In the genomic region with DNA sequence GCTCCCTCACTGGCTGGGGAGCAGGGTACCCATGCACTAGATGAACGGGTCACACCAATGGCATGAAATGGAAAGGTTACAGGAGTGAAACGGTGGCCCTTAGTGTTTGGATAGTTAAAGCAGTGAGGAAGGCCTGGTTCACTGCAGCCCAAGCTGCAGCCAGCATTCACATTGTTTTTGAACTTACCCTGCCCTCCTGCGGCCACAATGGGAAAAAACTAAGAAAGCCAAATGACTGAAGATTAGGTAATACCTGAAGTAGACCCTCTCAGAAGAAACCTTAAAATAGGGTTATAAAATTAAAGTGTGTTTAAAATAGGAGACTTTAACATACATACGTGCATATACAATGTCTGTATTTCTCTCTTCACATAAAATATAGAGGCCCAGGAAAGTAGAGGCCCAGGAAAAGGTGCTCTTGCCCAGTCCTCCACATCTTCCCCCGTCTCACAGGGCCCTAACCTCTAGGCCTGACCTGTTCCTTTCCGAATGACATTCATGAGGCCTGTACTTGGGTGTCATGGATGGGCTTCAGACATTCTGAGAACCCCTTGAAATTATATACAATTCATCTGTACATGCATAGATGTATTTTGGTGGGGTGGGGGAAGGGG, we compare ENCODE assay signal across 8 cellular contexts. TPM values are rescaled to one million over a fixed set of nuclear protein-coding genes. Genes with fewer than 3 reads are reported as not detected.
DNase-seq lines count a peak whose midpoint lies in the region; ATAC-seq, FAIRE-seq and TF ChIP-seq lines count a peak whose summit lies in the region.

No MANE protein-coding gene starts in this region.

- no peak for FAIRE-seq in A549 (lab: Jason Lieb, UNC)

- CTCF ChIA-PET in A549 (lab: Yijun Ruan, JAX) = interaction anchor here (0.6 to 10.5 kb wide), 32 partner anchors 12 to 887 kb away, joined by 3 to 181 read pairs (median 5); partner anchors contain the start of genes AUP1, CCDC142, DOK1 and HTRA2

- TF ChIP-seq RAD21 in A549 (conservative IDR thresholded peaks at IDR 0.05 in 1 of 2, IDR thresholded peaks at IDR 0.05 in 1 of 2) = peak; percentile 93 to 95

- POLR2A ChIA-PET in A549 (lab: Yijun Ruan, JAX) = interaction anchor here (2.3 kb wide), 1 partner anchor 105 kb away, joined by 15 read pairs; the partner anchor contains the start of genes CCDC142 and TTC31

- peak; percentile 91 to 92 for ATAC-seq in A549
- peak; percentile 51 for ATAC-seq in GM18508 (IDR thresholded peaks at IDR 0.05; ENCODE audit: insufficient read depth, unreplicated experiment)
- ATAC-seq in HG03175 (IDR thresholded peaks at IDR 0.05; ENCODE audit: unreplicated experiment) = peak; percentile 60
- ATAC-seq in right lobe of liver = peak; percentile 97 to 98 (median 98)

- intact Hi-C loops in right lobe of liver (cut with DNase I) = no loop called here

- no peaks in the 10 kb centered on the region for H3K9me3 ChIP-seq in A549
- no peaks in the 10 kb centered on the region for H3K9me3 ChIP-seq in right lobe of liver

- H3K27me3 ChIP-seq in right lobe of liver = no peaks in the 10 kb centered on the region

- H3K4me1 ChIP-seq in A549 = peaks cover 14% of the 10 kb centered on the region
- peaks cover 0 to 4% (median 0%) of the 10 kb centered on the region in 4 donors for H3K4me1 ChIP-seq in right lobe of liver

- TF ChIP-seq EP300 in A549 (IDR thresholded peaks at IDR 0.05) = no peak

- H3K4me2 ChIP-seq in A549 = no peak overlapping the region

- H3K4me3 ChIP-seq in A549 (no peak overlapping the region), right lobe of liver (no peak overlapping the region)

- no peaks in the 10 kb centered on the region for H3K36me3 ChIP-seq in right lobe of liver

- H3K27ac ChIP-seq in A549 (no peak overlapping the region), right lobe of liver (no peak overlapping the region)

- TF ChIP-seq CTCF in A549 (IDR thresholded peaks at IDR 0.05) (peak; percentile 91), right lobe of liver (IDR thresholded peaks at IDR 0.05) (peak; percentile 64 to 76 (median 70))

- DNase-seq in A549 (ENCODE audit: low read depth in 1 of 2, low spot score in 1 of 2) = peak; percentile 77 to 82
- DNase-seq in NCI-H510A treated with DMSO at 0.1 percent for 48 hours (lab: John Stamatoyannopoulos, UW) = peak; percentile 72
- DNase-seq in activated CD4-positive, alpha-beta T cell treated with anti-CD3 and anti-CD28 coated beads for 4 hours = peak; percentile 39 to 52
- DNase-seq in dermis microvascular lymphatic vessel endothelial cell (ENCODE audit: low read depth in 2 of 2) = peak; percentile 62 to 71
- DNase-seq in right lobe of liver = peak; percentile 35 to 66 (median 58)
- DNase-seq in stimulated activated CD8-positive, alpha-beta memory T cell treated with anti-CD3 and anti-CD28 coated beads, Interleukin-15, amount 100 ng/mL, for 1 hour (ENCODE audit: low read depth) = peak; percentile 26

- TF ChIP-seq POLR2A in A549 (IDR thresholded peaks at IDR 0.05; ENCODE audit: low read length) = no peak
- no peak for TF ChIP-seq POLR2A in right lobe of liver (IDR thresholded peaks at IDR 0.05)

- WGBS in A549 (ENCODE audit: missing lambda C conversion rate) = 17% methylated on average over 6 of the region's 6 CpGs
- 13% methylated on average over 6 of the region's 6 CpGs for whole genome bisulfite sequencing in right lobe of liver (ENCODE audit: insufficient coverage, low coverage, low lambda C conversion rate, missing lambda C conversion rate)

TF ChIP-seq in A549, 52 proteins besides CTCF, POLR2A, EP300 and RAD21:
- peak; percentile 41 to 69; a peak in 3 of 4 replicates for TF ChIP-seq CEBPB (IDR thresholded peaks at IDR 0.05)
- TF ChIP-seq HEYL (CRISPR knock-in tag; IDR thresholded peaks at IDR 0.05) = no peak
- TF ChIP-seq HDAC2 (IDR thresholded peaks at IDR 0.05) = no peak
- TF ChIP-seq SMC3 (IDR thresholded peaks at IDR 0.05) = peak; percentile 81
- no peak for TF ChIP-seq ZFP36 (IDR thresholded peaks at IDR 0.05; ENCODE audit: borderline replicate concordance, partially characterized antibody)
- TF ChIP-seq GATA3 (IDR thresholded peaks at IDR 0.05; ENCODE audit: borderline replicate concordance) = no peak
- TF ChIP-seq ZSCAN20 (CRISPR knock-in tag; IDR thresholded peaks at IDR 0.05) = no peak
- TF ChIP-seq, protein P1, sequence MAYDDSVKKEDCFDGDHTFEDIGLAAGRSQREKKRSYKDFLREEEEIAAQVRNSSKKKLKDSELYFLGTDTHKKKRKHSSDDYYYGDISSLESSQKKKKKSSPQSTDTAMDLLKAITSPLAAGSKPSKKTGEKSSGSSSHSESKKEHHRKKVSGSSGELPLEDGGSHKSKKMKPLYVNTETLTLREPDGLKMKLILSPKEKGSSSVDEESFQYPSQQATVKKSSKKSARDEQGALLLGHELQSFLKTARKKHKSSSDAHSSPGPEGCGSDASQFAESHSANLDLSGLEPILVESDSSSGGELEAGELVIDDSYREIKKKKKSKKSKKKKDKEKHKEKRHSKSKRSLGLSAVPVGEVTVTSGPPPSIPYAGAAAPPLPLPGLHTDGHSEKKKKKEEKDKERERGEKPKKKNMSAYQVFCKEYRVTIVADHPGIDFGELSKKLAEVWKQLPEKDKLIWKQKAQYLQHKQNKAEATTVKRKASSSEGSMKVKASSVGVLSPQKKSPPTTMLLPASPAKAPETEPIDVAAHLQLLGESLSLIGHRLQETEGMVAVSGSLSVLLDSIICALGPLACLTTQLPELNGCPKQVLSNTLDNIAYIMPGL (CRISPR knock-in tag; IDR thresholded peaks at IDR 0.05; ENCODE audit: borderline replicate concordance) = no peak
- no peak for TF ChIP-seq CBX2 (IDR thresholded peaks at IDR 0.05; ENCODE audit: borderline replicate concordance, low read depth)
- no peak for TF ChIP-seq JUNB (IDR thresholded peaks at IDR 0.05)
- no peak for TF ChIP-seq RNF2 (IDR thresholded peaks at IDR 0.05; ENCODE audit: borderline replicate concordance, low read depth)
- no peak for TF ChIP-seq CHD4 (IDR thresholded peaks at IDR 0.05; ENCODE audit: borderline replicate concordance)
- no peak for TF ChIP-seq HOXA7 (CRISPR knock-in tag; IDR thresholded peaks at IDR 0.05)
- TF ChIP-seq SREBF2 (IDR thresholded peaks at IDR 0.05) = no peak
- TF ChIP-seq JUN (IDR thresholded peaks at IDR 0.05) = no peak
- TF ChIP-seq, protein P2, sequence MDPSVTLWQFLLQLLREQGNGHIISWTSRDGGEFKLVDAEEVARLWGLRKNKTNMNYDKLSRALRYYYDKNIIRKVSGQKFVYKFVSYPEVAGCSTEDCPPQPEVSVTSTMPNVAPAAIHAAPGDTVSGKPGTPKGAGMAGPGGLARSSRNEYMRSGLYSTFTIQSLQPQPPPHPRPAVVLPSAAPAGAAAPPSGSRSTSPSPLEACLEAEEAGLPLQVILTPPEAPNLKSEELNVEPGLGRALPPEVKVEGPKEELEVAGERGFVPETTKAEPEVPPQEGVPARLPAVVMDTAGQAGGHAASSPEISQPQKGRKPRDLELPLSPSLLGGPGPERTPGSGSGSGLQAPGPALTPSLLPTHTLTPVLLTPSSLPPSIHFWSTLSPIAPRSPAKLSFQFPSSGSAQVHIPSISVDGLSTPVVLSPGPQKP (IDR thresholded peaks at IDR 0.05; ENCODE audit: low read depth, low read length) = no peak
- TF ChIP-seq MAFK (IDR thresholded peaks at IDR 0.05; ENCODE audit: partially characterized antibody) = no peak
TF ChIP-seq in A549: peak in this region for 2.

RNA-seq across cellular contexts. Expression of gene DOK1, which starts 33.3 kb away (rescaled TPM):
- polyA plus RNA-seq in A549 (2011; rRNA removed) (3.7 and 4.0 TPM in 2 replicates), A549 (2017; fragmentation: RNase III; extraction: RNeasy Plus Mini Kit Qiagen cat#74134 plus additional on column Dnase treatment) (3.2 to 5.1 TPM (median 5.0 TPM) in 3 replicates)
- 4.3 and 5.2 TPM in 2 replicates for polyA plus RNA-seq in A549 (2012; cell fraction: cytosol; rRNA removed)
- polyA plus RNA-seq in A549 (2012; cell fraction: nucleus; rRNA removed) = 9.4 and 10.4 TPM in 2 replicates
- polyA minus RNA-seq in A549 (2011; rRNA and poly(A)+ RNA removed) = 4.5 and 4.9 TPM in 2 replicates
- total RNA-seq in dermis microvascular lymphatic vessel endothelial cell (20.9 and 27.1 TPM in 2 replicates), right lobe of liver (1 to 10 TPM; 1.9 to 3.7 (median 3.2) TPM)

RNA-seq across cellular contexts. Expression of gene LOXL3, which starts 34.0 kb away (rescaled TPM):
- polyA plus RNA-seq in A549 (2011; rRNA removed) (0.30 and 0.40 TPM in 2 replicates), A549 (2017; fragmentation: RNase III; extraction: RNeasy Plus Mini Kit Qiagen cat#74134 plus additional on column Dnase treatment) (0.27 to 0.53 TPM (median 0.31 TPM) in 3 replicates)
- 0.39 and 0.41 TPM in 2 replicates for polyA plus RNA-seq in A549 (2012; cell fraction: cytosol; rRNA removed)
- polyA plus RNA-seq in A549 (2012; cell fraction: nucleus; rRNA removed) = 0.64 and 1.3 TPM in 2 replicates
- 0.33 and 1.0 TPM in 2 replicates for polyA minus RNA-seq in A549 (2011; rRNA and poly(A)+ RNA removed)
- total RNA-seq in dermis microvascular lymphatic vessel endothelial cell (0.77 and 2.0 TPM in 2 replicates), right lobe of liver (1 to 10 TPM in 5 of 6 experiments, under 1 TPM in 1; 0.92 to 3.3 (median 1.8) TPM)

RNA-seq across cellular contexts. Expression of gene HTRA2, which starts 58.0 kb away (rescaled TPM):
- 28.7 and 33.7 TPM in 2 replicates for polyA plus RNA-seq in A549 (2011; rRNA removed)
- polyA plus RNA-seq in A549 (2012; cell fraction: cytosol; rRNA removed) = 58.3 and 59.8 TPM in 2 replicates
- polyA plus RNA-seq in A549 (2012; cell fraction: nucleus; rRNA removed) = 77.1 and 87.8 TPM in 2 replicates
- polyA plus RNA-seq in A549 (2017; fragmentation: RNase III; extraction: RNeasy Plus Mini Kit Qiagen cat#74134 plus additional on column Dnase treatment) = 33.6 to 36.5 TPM (median 34.0 TPM) in 3 replicates
- 36.0 and 41.3 TPM in 2 replicates for polyA minus RNA-seq in A549 (2011; rRNA and poly(A)+ RNA removed)
- total RNA-seq in dermis microvascular lymphatic vessel endothelial cell = 40.3 and 51.7 TPM in 2 replicates
- 10 to 100 TPM; 12.3 to 20.3 (median 15.2) TPM for total RNA-seq in right lobe of liver

RNA-seq across cellular contexts. Expression of gene AUP1, which starts 58.3 kb away (rescaled TPM):
- polyA plus RNA-seq in A549 (2011; rRNA removed) (129 and 181 TPM in 2 replicates), A549 (2017; fragmentation: RNase III; extraction: RNeasy Plus Mini Kit Qiagen cat#74134 plus additional on column Dnase treatment) (160 to 164 TPM (median 163 TPM) in 3 replicates)
- 262 and 310 TPM in 2 replicates for polyA plus RNA-seq in A549 (2012; cell fraction: cytosol; rRNA removed)
- polyA plus RNA-seq in A549 (2012; cell fraction: nucleus; rRNA removed) = 733 and 769 TPM in 2 replicates
- polyA minus RNA-seq in A549 (2011; rRNA and poly(A)+ RNA removed) = 182 and 216 TPM in 2 replicates
- total RNA-seq in dermis microvascular lymphatic vessel endothelial cell (84.3 and 113 TPM in 2 replicates), right lobe of liver (100 to 1,000 TPM in 1 of 6 experiments, 10 to 100 TPM in 5; 64.6 to 109 (median 80.4) TPM)

Comparison
In these comparisons a context has a peak if more than half of its experiments do, and no peak if none do; other contexts are left out.
1. DNase-seq: peak in every context shown above with its lines; median percentile 80 in A549; 72 in NCI-H510A treated with DMSO at 0.1 percent for 48 hours; 66 in dermis microvascular lymphatic vessel endothelial cell; 58 in right lobe of liver; 46 in activated CD4-positive, alpha-beta T cell treated with anti-CD3 and anti-CD28 coated beads for 4 hours; 26 in stimulated activated CD8-positive, alpha-beta memory T cell treated with anti-CD3 and anti-CD28 coated beads, Interleukin-15, amount 100 ng/mL, for 1 hour.